ENCODE assay signal across 22 cellular contexts in the genomic region with DNA sequence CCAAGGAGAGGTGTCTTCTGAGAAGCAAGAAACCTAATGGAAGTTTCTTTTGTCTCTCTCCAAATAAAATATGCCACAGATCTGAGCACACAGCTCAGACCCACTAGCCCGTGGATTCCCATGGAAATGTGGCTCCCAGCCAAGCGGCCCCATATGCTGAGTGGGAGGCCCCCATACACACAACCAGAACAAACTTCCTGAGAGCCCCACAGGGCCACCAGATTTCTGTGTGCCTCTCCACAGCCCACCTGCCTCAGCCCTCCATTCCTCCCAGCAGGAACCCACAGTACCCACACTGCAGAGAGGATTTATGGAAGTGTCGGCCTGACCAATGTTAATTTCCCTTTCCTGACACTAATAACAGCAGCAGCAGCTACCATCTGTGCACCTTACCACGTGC.
"Had no signal": no experiment of that assay in that cellular context is flagged by ENCODE, and none has a peak within 500 bp of the region (broad histone marks: within the 10 kb centered on the region; RNA-seq: fewer than 3 reads in every experiment).

No MANE protein-coding gene starts in this region.

- ATAC-seq: mucosa of descending colon, right cardiac atrium, upper lobe of right lung had no signal

- H3K27ac Mint-ChIP-seq: activated CD4-positive, alpha-beta memory T cell treated with anti-CD3 and anti-CD28 coated beads, Interleukin-2, amount 10 ng/mL, durations not matched to agents 7 days and 5 days; activated CD4-positive, alpha-beta T cell treated with anti-CD3 and anti-CD28 coated beads, Interleukin-2, amount 10 ng/mL, durations not matched to agents 7 days and 5 days; activated naive CD4-positive, alpha-beta T cell treated with anti-CD3 and anti-CD28 coated beads, Interleukin-2, amount 10 ng/mL, durations not matched to agents 7 days and 5 days; activated naive CD8-positive, alpha-beta T cell treated with anti-CD3 and anti-CD28 coated beads, Interleukin-2, amount 10 ng/mL, durations not matched to agents 7 days and 5 days; activated T-cell treated with anti-CD3 and anti-CD28 coated beads, Interleukin-2, amount 50 U/mL, for 24 hours; nephron had no signal

- H3K36me3 ChIP-seq: ascending aorta, left ventricle myocardium inferior, spleen, suprapubic skin, tibial artery, upper lobe of right lung had no signal

- H3K27ac ChIP-seq: ascending aorta, left ventricle myocardium inferior, spleen, suprapubic skin, tibial artery, upper lobe of right lung had no signal

- H3K27me3 ChIP-seq: ascending aorta had no signal

- H3K9me3 ChIP-seq: ascending aorta, left ventricle myocardium inferior, mucosa of descending colon, spleen, suprapubic skin, tibial artery, upper lobe of right lung had no signal

- H3K4me1 Mint-ChIP-seq: activated CD4-positive, alpha-beta memory T cell treated with anti-CD3 and anti-CD28 coated beads, Interleukin-2, amount 10 ng/mL, durations not matched to agents 7 days and 5 days; activated CD4-positive, alpha-beta T cell treated with anti-CD3 and anti-CD28 coated beads, Interleukin-2, amount 10 ng/mL, durations not matched to agents 7 days and 5 days; activated naive CD4-positive, alpha-beta T cell treated with anti-CD3 and anti-CD28 coated beads, Interleukin-2, amount 10 ng/mL, durations not matched to agents 7 days and 5 days; activated naive CD8-positive, alpha-beta T cell treated with anti-CD3 and anti-CD28 coated beads, Interleukin-2, amount 10 ng/mL, durations not matched to agents 7 days and 5 days had no signal

- H3K4me3 Mint-ChIP-seq: activated CD4-positive, alpha-beta memory T cell treated with anti-CD3 and anti-CD28 coated beads, Interleukin-2, amount 10 ng/mL, durations not matched to agents 7 days and 5 days; activated CD4-positive, alpha-beta T cell treated with anti-CD3 and anti-CD28 coated beads, Interleukin-2, amount 10 ng/mL, durations not matched to agents 7 days and 5 days; activated naive CD4-positive, alpha-beta T cell treated with anti-CD3 and anti-CD28 coated beads, Interleukin-2, amount 10 ng/mL, durations not matched to agents 7 days and 5 days; activated naive CD8-positive, alpha-beta T cell treated with anti-CD3 and anti-CD28 coated beads, Interleukin-2, amount 10 ng/mL, durations not matched to agents 7 days and 5 days; activated T-cell treated with anti-CD3 and anti-CD28 coated beads, Interleukin-2, amount 50 U/mL, for 24 hours; brain; nephron had no signal

- H3K4me3 ChIP-seq: ascending aorta, left ventricle myocardium inferior, mucosa of descending colon, spleen, suprapubic skin, tibial artery, upper lobe of right lung had no signal

- H3K36me3 Mint-ChIP-seq: activated naive CD4-positive, alpha-beta T cell treated with anti-CD3 and anti-CD28 coated beads, Interleukin-2, amount 10 ng/mL, durations not matched to agents 7 days and 5 days; activated naive CD8-positive, alpha-beta T cell treated with anti-CD3 and anti-CD28 coated beads, Interleukin-2, amount 10 ng/mL, durations not matched to agents 7 days and 5 days; brain had no signal

- DNase-seq: activated CD4-positive, alpha-beta memory T cell treated with anti-CD3 and anti-CD28 coated beads, Interleukin-2, amount 10 ng/mL, durations not matched to agents 7 days and 5 days; activated CD4-positive, alpha-beta T cell treated with anti-CD3 and anti-CD28 coated beads, Interleukin-2, amount 10 ng/mL, durations not matched to agents 7 days and 5 days; activated CD4-positive, CD25-positive, alpha-beta regulatory T cell treated with anti-CD3 and anti-CD28 coated beads, Interleukin-2, amount 50 U/mL, for 72 hours; activated CD8-positive, alpha-beta memory T cell treated with anti-CD3 and anti-CD28 coated beads, Interleukin-2, amount 50 U/mL, for 48 hours; activated gamma-delta T cell; activated naive CD4-positive, alpha-beta T cell treated with anti-CD3 and anti-CD28 coated beads, Interleukin-2, amount 10 ng/mL, durations not matched to agents 7 days and 5 days; activated naive CD8-positive, alpha-beta T cell treated with anti-CD3 and anti-CD28 coated beads, Interleukin-2, amount 10 ng/mL, durations not matched to agents 7 days and 5 days; activated T-cell treated with anti-CD3 and anti-CD28 coated beads, Interleukin-2, amount 50 U/mL, for 24 hours; dermis blood vessel endothelial cell; effector CD8-positive, alpha-beta T cell; left ventricle myocardium inferior; mucosa of descending colon; right cardiac atrium; spleen; stimulated activated naive CD4-positive, alpha-beta T cell; T1000; tibial artery; upper lobe of right lung had no signal

- H3K4me1 ChIP-seq: ascending aorta, left ventricle myocardium inferior, spleen, suprapubic skin, tibial artery, upper lobe of right lung had no signal
